Comparison of ENCODE assay signal across 1 cellular context in the genomic region with DNA sequence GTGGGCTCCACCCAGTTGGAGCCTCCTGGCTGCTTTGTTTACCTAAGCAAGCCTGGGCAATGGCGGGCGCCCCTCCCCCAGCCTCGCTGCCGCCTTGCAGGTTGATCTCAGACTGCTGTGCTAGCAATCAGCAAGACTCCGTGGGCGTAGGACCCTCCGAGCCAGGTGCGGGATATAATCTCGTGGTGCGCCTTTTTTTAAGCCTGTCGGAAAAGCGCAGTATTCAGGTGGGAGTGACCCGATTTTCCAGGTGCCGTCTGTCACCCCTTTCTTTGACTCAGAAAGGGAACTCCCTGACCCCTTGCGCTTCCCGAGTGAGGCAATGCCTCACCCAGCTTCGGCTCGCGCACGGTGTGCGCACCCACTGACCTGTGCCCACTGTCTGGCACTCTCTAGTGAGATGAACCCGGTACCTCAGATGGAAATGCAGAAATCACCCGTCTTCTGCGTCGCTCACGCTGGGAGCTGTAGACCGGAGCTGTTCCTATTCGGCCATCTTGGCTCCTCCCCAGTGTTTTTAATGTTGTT.
TF ChIP-seq lines count a peak whose summit lies in the region.
"Not testable (repeated sequence)": the region's sequence is repeated elsewhere in the genome, so short reads cannot be mapped to it uniquely, and the experiment has no call there.

No MANE protein-coding gene starts in this region.

TF ChIP-seq in K562, 482 proteins besides CTCF, POLR2A, EP300 and RAD21 (continued from another document and continues in another):
- TF ChIP-seq, protein P1, sequence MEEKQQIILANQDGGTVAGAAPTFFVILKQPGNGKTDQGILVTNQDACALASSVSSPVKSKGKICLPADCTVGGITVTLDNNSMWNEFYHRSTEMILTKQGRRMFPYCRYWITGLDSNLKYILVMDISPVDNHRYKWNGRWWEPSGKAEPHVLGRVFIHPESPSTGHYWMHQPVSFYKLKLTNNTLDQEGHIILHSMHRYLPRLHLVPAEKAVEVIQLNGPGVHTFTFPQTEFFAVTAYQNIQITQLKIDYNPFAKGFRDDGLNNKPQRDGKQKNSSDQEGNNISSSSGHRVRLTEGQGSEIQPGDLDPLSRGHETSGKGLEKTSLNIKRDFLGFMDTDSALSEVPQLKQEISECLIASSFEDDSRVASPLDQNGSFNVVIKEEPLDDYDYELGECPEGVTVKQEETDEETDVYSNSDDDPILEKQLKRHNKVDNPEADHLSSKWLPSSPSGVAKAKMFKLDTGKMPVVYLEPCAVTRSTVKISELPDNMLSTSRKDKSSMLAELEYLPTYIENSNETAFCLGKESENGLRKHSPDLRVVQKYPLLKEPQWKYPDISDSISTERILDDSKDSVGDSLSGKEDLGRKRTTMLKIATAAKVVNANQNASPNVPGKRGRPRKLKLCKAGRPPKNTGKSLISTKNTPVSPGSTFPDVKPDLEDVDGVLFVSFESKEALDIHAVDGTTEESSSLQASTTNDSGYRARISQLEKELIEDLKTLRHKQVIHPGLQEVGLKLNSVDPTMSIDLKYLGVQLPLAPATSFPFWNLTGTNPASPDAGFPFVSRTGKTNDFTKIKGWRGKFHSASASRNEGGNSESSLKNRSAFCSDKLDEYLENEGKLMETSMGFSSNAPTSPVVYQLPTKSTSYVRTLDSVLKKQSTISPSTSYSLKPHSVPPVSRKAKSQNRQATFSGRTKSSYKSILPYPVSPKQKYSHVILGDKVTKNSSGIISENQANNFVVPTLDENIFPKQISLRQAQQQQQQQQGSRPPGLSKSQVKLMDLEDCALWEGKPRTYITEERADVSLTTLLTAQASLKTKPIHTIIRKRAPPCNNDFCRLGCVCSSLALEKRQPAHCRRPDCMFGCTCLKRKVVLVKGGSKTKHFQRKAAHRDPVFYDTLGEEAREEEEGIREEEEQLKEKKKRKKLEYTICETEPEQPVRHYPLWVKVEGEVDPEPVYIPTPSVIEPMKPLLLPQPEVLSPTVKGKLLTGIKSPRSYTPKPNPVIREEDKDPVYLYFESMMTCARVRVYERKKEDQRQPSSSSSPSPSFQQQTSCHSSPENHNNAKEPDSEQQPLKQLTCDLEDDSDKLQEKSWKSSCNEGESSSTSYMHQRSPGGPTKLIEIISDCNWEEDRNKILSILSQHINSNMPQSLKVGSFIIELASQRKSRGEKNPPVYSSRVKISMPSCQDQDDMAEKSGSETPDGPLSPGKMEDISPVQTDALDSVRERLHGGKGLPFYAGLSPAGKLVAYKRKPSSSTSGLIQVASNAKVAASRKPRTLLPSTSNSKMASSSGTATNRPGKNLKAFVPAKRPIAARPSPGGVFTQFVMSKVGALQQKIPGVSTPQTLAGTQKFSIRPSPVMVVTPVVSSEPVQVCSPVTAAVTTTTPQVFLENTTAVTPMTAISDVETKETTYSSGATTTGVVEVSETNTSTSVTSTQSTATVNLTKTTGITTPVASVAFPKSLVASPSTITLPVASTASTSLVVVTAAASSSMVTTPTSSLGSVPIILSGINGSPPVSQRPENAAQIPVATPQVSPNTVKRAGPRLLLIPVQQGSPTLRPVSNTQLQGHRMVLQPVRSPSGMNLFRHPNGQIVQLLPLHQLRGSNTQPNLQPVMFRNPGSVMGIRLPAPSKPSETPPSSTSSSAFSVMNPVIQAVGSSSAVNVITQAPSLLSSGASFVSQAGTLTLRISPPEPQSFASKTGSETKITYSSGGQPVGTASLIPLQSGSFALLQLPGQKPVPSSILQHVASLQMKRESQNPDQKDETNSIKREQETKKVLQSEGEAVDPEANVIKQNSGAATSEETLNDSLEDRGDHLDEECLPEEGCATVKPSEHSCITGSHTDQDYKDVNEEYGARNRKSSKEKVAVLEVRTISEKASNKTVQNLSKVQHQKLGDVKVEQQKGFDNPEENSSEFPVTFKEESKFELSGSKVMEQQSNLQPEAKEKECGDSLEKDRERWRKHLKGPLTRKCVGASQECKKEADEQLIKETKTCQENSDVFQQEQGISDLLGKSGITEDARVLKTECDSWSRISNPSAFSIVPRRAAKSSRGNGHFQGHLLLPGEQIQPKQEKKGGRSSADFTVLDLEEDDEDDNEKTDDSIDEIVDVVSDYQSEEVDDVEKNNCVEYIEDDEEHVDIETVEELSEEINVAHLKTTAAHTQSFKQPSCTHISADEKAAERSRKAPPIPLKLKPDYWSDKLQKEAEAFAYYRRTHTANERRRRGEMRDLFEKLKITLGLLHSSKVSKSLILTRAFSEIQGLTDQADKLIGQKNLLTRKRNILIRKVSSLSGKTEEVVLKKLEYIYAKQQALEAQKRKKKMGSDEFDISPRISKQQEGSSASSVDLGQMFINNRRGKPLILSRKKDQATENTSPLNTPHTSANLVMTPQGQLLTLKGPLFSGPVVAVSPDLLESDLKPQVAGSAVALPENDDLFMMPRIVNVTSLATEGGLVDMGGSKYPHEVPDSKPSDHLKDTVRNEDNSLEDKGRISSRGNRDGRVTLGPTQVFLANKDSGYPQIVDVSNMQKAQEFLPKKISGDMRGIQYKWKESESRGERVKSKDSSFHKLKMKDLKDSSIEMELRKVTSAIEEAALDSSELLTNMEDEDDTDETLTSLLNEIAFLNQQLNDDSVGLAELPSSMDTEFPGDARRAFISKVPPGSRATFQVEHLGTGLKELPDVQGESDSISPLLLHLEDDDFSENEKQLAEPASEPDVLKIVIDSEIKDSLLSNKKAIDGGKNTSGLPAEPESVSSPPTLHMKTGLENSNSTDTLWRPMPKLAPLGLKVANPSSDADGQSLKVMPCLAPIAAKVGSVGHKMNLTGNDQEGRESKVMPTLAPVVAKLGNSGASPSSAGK (IDR thresholded peaks at IDR 0.05) = peak; percentile 72
- TF ChIP-seq MAZ (CRISPR knock-in tag; conservative IDR thresholded peaks at IDR 0.05 in 1 of 2, IDR thresholded peaks at IDR 0.05 in 1 of 2) (peak; percentile 19 to 28; a peak in 1 of 4 replicates), FOXA3 (CRISPR knock-in tag; conservative IDR thresholded peaks at IDR 0.05 in 1 of 2, IDR thresholded peaks at IDR 0.05 in 1 of 2) (peak; percentile 83 to 91), NR4A1 (CRISPR knock-in tag; IDR thresholded peaks at IDR 0.05) (0 out of 2 replicates have a peak, but pooled peaks have one; percentile 7), SMARCA4 (IDR thresholded peaks at IDR 0.05) (peak; percentile 47; the same call in 1 of the 2 replicates), SOX6 (IDR thresholded peaks at IDR 0.05) (peak; percentile 62), NONO (IDR thresholded peaks at IDR 0.05; ENCODE audit: low read depth in 2 of 2, low read length in 1 of 2) (0 out of 4 replicates have a peak, but pooled peaks of 1 of the 2 experiments have one; percentile 26), SMARCE1 (IDR thresholded peaks at IDR 0.05) (peak; percentile 33; the same call in 1 of the 2 replicates), DPF2 (IDR thresholded peaks at IDR 0.05) (peak; percentile 43; the same call in 1 of the 2 replicates), ZFX (CRISPR knock-in tag; IDR thresholded peaks at IDR 0.05) (peak; percentile 30; the same call in 1 of the 2 replicates), SUPT5H (IDR thresholded peaks at IDR 0.05) (peak; percentile 50), EGR1 (conservative IDR thresholded peaks at IDR 0.05) (peak; percentile 71), NCOR1 (IDR thresholded peaks at IDR 0.05) (peak; percentile 49), SMAD4 (CRISPR knock-in tag; conservative IDR thresholded peaks at IDR 0.05) (peak; percentile 58), PHF8 (IDR thresholded peaks at IDR 0.05; ENCODE audit: borderline replicate concordance, low read length) (0 out of 2 replicates have a peak, but pooled peaks have one; percentile 27), FOXK2 (conservative IDR thresholded peaks at IDR 0.05 in 1 of 2, IDR thresholded peaks at IDR 0.05 in 1 of 2; ENCODE audit: low read depth in 2 of 2) (peak; percentile 86 to 87), NFIC (IDR thresholded peaks at IDR 0.05) (0 out of 2 replicates have a peak, but pooled peaks have one; percentile 15), POLR2B (IDR thresholded peaks at IDR 0.05; ENCODE audit: low read depth, partially characterized antibody) (peak; percentile 62), NRF1 (conservative IDR thresholded peaks at IDR 0.05 in 1 of 2, IDR thresholded peaks at IDR 0.05 in 1 of 2) (peak; percentile 49 to 55), TAF9B (IDR thresholded peaks at IDR 0.05; ENCODE audit: partially characterized antibody) (peak; percentile 84), ATF7 (IDR thresholded peaks at IDR 0.05) (peak; percentile 66; the same call in 1 of the 2 replicates), CC2D1A (IDR thresholded peaks at IDR 0.05) (0 out of 2 replicates have a peak, but pooled peaks have one; percentile 40), ATF1 (tag; IDR thresholded peaks at IDR 0.05) (peak; percentile 39; the same call in 1 of the 2 replicates), TOE1 (IDR thresholded peaks at IDR 0.05; ENCODE audit: borderline replicate concordance) (0 out of 2 replicates have a peak, but pooled peaks have one; percentile 33), EP400 (IDR thresholded peaks at IDR 0.05) (peak; percentile 79), RB1 (IDR thresholded peaks at IDR 0.05; ENCODE audit: low read depth) (peak; percentile 38; the same call in 1 of the 2 replicates), YY1 (IDR thresholded peaks at IDR 0.05; ENCODE audit: borderline replicate concordance in 1 of 3, control insufficient read depth in 1 of 3, extremely low read depth in 1 of 3, insufficient read depth in 3 of 3, insufficient read length in 1 of 3, insufficient replicate concordance in 2 of 3, low read depth in 1 of 3, low read length in 2 of 3) (peak; percentile 32 to 83 (median 75)), POLR2G (IDR thresholded peaks at IDR 0.05; ENCODE audit: low read depth, low read length) (peak; percentile 49), CXXC5 (CRISPR knock-in tag; IDR thresholded peaks at IDR 0.05) (peak; percentile 48; the same call in 1 of the 2 replicates)
- TF ChIP-seq NR4A1 (tag; IDR thresholded peaks at IDR 0.05); ATF1 (CRISPR knock-in tag; IDR thresholded peaks at IDR 0.05); TOE1 (CRISPR knock-in tag; IDR thresholded peaks at IDR 0.05; ENCODE audit: borderline replicate concordance, low read depth): not testable (repeated sequence)
- TF ChIP-seq, protein P2, sequence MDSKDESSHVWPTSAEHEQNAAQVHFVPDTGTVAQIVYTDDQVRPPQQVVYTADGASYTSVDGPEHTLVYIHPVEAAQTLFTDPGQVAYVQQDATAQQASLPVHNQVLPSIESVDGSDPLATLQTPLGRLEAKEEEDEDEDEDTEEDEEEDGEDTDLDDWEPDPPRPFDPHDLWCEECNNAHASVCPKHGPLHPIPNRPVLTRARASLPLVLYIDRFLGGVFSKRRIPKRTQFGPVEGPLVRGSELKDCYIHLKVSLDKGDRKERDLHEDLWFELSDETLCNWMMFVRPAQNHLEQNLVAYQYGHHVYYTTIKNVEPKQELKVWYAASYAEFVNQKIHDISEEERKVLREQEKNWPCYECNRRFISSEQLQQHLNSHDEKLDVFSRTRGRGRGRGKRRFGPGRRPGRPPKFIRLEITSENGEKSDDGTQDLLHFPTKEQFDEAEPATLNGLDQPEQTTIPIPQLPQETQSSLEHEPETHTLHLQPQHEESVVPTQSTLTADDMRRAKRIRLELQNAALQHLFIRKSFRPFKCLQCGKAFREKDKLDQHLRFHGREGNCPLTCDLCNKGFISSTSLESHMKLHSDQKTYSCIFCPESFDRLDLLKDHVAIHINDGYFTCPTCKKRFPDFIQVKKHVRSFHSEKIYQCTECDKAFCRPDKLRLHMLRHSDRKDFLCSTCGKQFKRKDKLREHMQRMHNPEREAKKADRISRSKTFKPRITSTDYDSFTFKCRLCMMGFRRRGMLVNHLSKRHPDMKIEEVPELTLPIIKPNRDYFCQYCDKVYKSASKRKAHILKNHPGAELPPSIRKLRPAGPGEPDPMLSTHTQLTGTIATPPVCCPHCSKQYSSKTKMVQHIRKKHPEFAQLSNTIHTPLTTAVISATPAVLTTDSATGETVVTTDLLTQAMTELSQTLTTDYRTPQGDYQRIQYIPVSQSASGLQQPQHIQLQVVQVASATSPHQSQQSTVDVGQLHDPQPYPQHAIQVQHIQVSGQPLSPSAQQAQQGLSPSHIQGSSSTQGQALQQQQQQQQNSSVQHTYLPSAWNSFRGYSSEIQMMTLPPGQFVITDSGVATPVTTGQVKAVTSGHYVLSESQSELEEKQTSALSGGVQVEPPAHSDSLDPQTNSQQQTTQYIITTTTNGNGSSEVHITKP (IDR thresholded peaks at IDR 0.05; ENCODE audit: partially characterized antibody) = peak; percentile 45
- TF ChIP-seq, protein P3, sequence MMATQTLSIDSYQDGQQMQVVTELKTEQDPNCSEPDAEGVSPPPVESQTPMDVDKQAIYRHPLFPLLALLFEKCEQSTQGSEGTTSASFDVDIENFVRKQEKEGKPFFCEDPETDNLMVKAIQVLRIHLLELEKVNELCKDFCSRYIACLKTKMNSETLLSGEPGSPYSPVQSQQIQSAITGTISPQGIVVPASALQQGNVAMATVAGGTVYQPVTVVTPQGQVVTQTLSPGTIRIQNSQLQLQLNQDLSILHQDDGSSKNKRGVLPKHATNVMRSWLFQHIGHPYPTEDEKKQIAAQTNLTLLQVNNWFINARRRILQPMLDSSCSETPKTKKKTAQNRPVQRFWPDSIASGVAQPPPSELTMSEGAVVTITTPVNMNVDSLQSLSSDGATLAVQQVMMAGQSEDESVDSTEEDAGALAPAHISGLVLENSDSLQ (IDR thresholded peaks at IDR 0.05) = 0 out of 2 replicates have a peak, but pooled peaks have one; percentile 4
- TF ChIP-seq, protein P4, sequence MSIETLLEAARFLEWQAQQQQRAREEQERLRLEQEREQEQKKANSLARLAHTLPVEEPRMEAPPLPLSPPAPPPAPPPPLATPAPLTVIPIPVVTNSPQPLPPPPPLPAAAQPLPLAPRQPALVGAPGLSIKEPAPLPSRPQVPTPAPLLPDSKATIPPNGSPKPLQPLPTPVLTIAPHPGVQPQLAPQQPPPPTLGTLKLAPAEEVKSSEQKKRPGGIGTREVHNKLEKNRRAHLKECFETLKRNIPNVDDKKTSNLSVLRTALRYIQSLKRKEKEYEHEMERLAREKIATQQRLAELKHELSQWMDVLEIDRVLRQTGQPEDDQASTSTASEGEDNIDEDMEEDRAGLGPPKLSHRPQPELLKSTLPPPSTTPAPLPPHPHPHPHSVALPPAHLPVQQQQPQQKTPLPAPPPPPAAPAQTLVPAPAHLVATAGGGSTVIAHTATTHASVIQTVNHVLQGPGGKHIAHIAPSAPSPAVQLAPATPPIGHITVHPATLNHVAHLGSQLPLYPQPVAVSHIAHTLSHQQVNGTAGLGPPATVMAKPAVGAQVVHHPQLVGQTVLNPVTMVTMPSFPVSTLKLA (conservative IDR thresholded peaks at IDR 0.05) = peak; percentile 62 to 85; a peak in 3 of 4 replicates
